ENCODE assay signal across 14 cellular contexts in genomic region chr10:101777085-101777856, GRCh38. TPM values are rescaled to one million over a fixed set of nuclear protein-coding genes. Genes with fewer than 3 reads are reported as not detected.
DNase-seq lines count a peak whose midpoint lies in the region; ATAC-seq lines count a peak whose summit lies in the region.
"Had no signal": no experiment of that assay in that cellular context is flagged by ENCODE, and none has a peak within 500 bp of the region (broad histone marks: within the 10 kb centered on the region; RNA-seq: fewer than 3 reads in every experiment).

No MANE protein-coding gene starts in this region.

- H3K9me3 Mint-ChIP-seq in IgD-negative memory B cell (no peaks in the 10 kb centered on the region), immature natural killer cell (peaks cover 0 to 2% (median 0%) of the 10 kb centered on the region in 6 donors)
- no peaks in the 10 kb centered on the region for H3K9me3 Mint-ChIP-seq in activated CD4-positive, alpha-beta memory T cell treated with anti-CD3 and anti-CD28 coated beads for 36 hours

- no peak for ATAC-seq in GM21737 (IDR thresholded peaks at IDR 0.05; ENCODE audit: unreplicated experiment)
- no peak for ATAC-seq in left colon
- ATAC-seq: gastrocnemius medialis had no signal

- CTCF ChIA-PET in activated CD4-positive, alpha-beta memory T cell treated with anti-CD3 and anti-CD28 coated beads for 36 hours (lab: Charles Lee) = interaction anchor here (1.2 to 10.2 kb wide), 3 partner anchors 18 to 175 kb away, joined by 3 to 197 read pairs (median 3); no protein-coding TSS in a partner anchor

- H3K36me3 Mint-ChIP-seq in IgD-negative memory B cell = no peaks in the 10 kb centered on the region
- H3K36me3 Mint-ChIP-seq in immature natural killer cell = no peaks in the 10 kb centered on the region
- peaks cover 21% of the 10 kb centered on the region for H3K36me3 Mint-ChIP-seq in activated CD4-positive, alpha-beta memory T cell treated with anti-CD3 and anti-CD28 coated beads for 36 hours

- H3K27ac Mint-ChIP-seq in IgD-negative memory B cell (no peak overlapping the region), immature natural killer cell (no peak overlapping the region)
- H3K27ac Mint-ChIP-seq in activated CD4-positive, alpha-beta memory T cell treated with anti-CD3 and anti-CD28 coated beads for 36 hours = no peak overlapping the region

- H3K4me3 Mint-ChIP-seq in IgD-negative memory B cell (peak overlapping the region in 3 of 4 donors; percentile 47 to 75 (median 67)), immature natural killer cell (peak overlapping the region in 4 of 5 donors; percentile 34 to 55 (median 42))
- no peak overlapping the region for H3K4me3 Mint-ChIP-seq in activated CD4-positive, alpha-beta memory T cell treated with anti-CD3 and anti-CD28 coated beads for 36 hours

- H3K4me1 Mint-ChIP-seq in IgD-negative memory B cell = peaks cover 19 to 34% (median 30%) of the 10 kb centered on the region in 3 donors
- H3K4me1 Mint-ChIP-seq in immature natural killer cell = peaks cover 37 to 38% of the 10 kb centered on the region in 2 donors
- H3K4me1 Mint-ChIP-seq in activated CD4-positive, alpha-beta memory T cell treated with anti-CD3 and anti-CD28 coated beads for 36 hours (ENCODE audit: low read depth) = peaks cover 45% of the 10 kb centered on the region

- intact Hi-C loops in activated CD4-positive, alpha-beta memory T cell treated with anti-CD3 and anti-CD28 coated beads for 36 hours (cut with micrococcal nuclease) = no loop called here
- intact Hi-C loops in left colon (cut with DNase I, micrococcal nuclease) = loop anchor here in 1 of 2 donors (10.0 kb wide), 1 partner anchor 562 kb away; no protein-coding TSS in a partner anchor

- H3K27me3 Mint-ChIP-seq in IgD-negative memory B cell (peaks cover 41% of the 10 kb centered on the region), immature natural killer cell (ENCODE audit: low read depth in 3 of 3) (peaks cover 24 to 30% (median 26%) of the 10 kb centered on the region in 3 donors)
- H3K27me3 Mint-ChIP-seq in activated CD4-positive, alpha-beta memory T cell treated with anti-CD3 and anti-CD28 coated beads for 36 hours = peaks cover 57% of the 10 kb centered on the region

- peak; percentile 51 for DNase-seq in activated CD8-positive, alpha-beta memory T cell treated with anti-CD3 and anti-CD28 coated beads, Interleukin-2, amount 50 U/mL, for 48 hours
- no peak for DNase-seq in activated CD8-positive, alpha-beta memory T cell treated with anti-CD3 and anti-CD28 coated beads, Interleukin-2, amount 50 U/mL, for 4 hours
- DNase-seq in immature natural killer cell = no peak
- DNase-seq in retina = peak; percentile 24
- DNase-seq in activated CD4-positive, alpha-beta memory T cell treated with anti-CD3 and anti-CD28 coated beads for 36 hours = no peak
- no peak for DNase-seq in left colon
- DNase-seq: gastrocnemius medialis; NCI-H774; stimulated activated naive CD4-positive, alpha-beta T cell treated with Interleukin-2 at 50 U/mL for 16 hours; T-helper 1 cell had no signal

- POLR2A ChIA-PET in activated CD4-positive, alpha-beta memory T cell treated with anti-CD3 and anti-CD28 coated beads for 36 hours (lab: Charles Lee) = no interaction called here

RNA-seq across cellular contexts. Expression of gene FGF8, which starts 1.4 kb away (rescaled TPM):
- not detected for polyA plus RNA-seq in IgD-negative memory B cell
- polyA plus RNA-seq in immature natural killer cell = not detected
- total RNA-seq in activated CD4-positive, alpha-beta memory T cell treated with anti-CD3 and anti-CD28 coated beads for 36 hours = not detected
- not detected for total RNA-seq in left colon
- total RNA-seq: A673, gastrocnemius medialis, Peyer's patch had no signal

RNA-seq across cellular contexts. Expression of gene NPM3, which starts 6.0 kb away (rescaled TPM):
- polyA plus RNA-seq in IgD-negative memory B cell (2.9 TPM), immature natural killer cell (1 to 10 TPM; 1.5 to 8.8 (median 4.7) TPM)
- total RNA-seq in activated CD4-positive, alpha-beta memory T cell treated with anti-CD3 and anti-CD28 coated beads for 36 hours = 100 to 1,000 TPM; 168 to 172 TPM
- total RNA-seq in left colon = 10 to 100 TPM; 17.9 to 22.1 TPM

RNA-seq across cellular contexts. Expression of gene OGA, which starts 41.0 kb away (rescaled TPM):
- polyA plus RNA-seq in IgD-negative memory B cell (47.8 TPM), immature natural killer cell (10 to 100 TPM; 32.0 to 57.0 (median 46.6) TPM)
- total RNA-seq in activated CD4-positive, alpha-beta memory T cell treated with anti-CD3 and anti-CD28 coated beads for 36 hours = 100 to 1,000 TPM in 1 of 2 experiments, 10 to 100 TPM in 1; 93.2 to 105 TPM
- total RNA-seq in left colon = 10 to 100 TPM; 81.9 to 83.3 TPM

Comparison
In these comparisons a context has a peak if more than half of its experiments do, and no peak if none do; other contexts are left out.
1. DNase-seq: peak in activated CD8-positive, alpha-beta memory T cell treated with anti-CD3 and anti-CD28 coated beads, Interleukin-2, amount 50 U/mL, for 48 hours (single experiment) and retina (single experiment); none in activated CD8-positive, alpha-beta memory T cell treated with anti-CD3 and anti-CD28 coated beads, Interleukin-2, amount 50 U/mL, for 4 hours (single experiment), immature natural killer cell (0 of 3), activated CD4-positive, alpha-beta memory T cell treated with anti-CD3 and anti-CD28 coated beads for 36 hours (single experiment) and left colon (0 of 2).
2. RNA of gene NPM3, which starts 6.0 kb away (total RNA-seq): 168 to 172 TPM in activated CD4-positive, alpha-beta memory T cell treated with anti-CD3 and anti-CD28 coated beads for 36 hours; 17.9 to 22.1 TPM in left colon; every median in the first group is over 4 times any median in the second.